ENCODE assay signal across 1 cellular context in the genomic region with DNA sequence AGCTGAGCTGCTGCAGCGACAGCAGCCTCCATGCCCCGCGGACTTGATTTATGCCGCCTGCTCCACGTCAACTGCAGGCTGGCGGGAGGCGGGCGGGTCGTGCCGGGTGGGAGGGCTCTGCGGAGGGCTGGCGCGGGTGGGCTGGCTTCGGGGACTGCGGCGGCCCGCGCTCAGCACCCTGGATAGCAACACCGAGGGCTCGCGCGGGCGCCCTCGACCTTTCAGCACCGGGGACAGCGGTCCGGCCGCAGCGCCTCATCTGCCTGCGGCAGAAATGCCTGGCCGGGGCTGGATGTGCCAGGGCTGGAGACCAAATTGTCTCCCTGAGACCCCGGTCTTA.
TF ChIP-seq lines count a peak whose summit lies in the region.

No MANE protein-coding gene starts in this region.

TF ChIP-seq in HepG2, 621 proteins besides CTCF, POLR2A, EP300 and RAD21 (continued from another document and continues in another):
- TF ChIP-seq, protein P1, sequence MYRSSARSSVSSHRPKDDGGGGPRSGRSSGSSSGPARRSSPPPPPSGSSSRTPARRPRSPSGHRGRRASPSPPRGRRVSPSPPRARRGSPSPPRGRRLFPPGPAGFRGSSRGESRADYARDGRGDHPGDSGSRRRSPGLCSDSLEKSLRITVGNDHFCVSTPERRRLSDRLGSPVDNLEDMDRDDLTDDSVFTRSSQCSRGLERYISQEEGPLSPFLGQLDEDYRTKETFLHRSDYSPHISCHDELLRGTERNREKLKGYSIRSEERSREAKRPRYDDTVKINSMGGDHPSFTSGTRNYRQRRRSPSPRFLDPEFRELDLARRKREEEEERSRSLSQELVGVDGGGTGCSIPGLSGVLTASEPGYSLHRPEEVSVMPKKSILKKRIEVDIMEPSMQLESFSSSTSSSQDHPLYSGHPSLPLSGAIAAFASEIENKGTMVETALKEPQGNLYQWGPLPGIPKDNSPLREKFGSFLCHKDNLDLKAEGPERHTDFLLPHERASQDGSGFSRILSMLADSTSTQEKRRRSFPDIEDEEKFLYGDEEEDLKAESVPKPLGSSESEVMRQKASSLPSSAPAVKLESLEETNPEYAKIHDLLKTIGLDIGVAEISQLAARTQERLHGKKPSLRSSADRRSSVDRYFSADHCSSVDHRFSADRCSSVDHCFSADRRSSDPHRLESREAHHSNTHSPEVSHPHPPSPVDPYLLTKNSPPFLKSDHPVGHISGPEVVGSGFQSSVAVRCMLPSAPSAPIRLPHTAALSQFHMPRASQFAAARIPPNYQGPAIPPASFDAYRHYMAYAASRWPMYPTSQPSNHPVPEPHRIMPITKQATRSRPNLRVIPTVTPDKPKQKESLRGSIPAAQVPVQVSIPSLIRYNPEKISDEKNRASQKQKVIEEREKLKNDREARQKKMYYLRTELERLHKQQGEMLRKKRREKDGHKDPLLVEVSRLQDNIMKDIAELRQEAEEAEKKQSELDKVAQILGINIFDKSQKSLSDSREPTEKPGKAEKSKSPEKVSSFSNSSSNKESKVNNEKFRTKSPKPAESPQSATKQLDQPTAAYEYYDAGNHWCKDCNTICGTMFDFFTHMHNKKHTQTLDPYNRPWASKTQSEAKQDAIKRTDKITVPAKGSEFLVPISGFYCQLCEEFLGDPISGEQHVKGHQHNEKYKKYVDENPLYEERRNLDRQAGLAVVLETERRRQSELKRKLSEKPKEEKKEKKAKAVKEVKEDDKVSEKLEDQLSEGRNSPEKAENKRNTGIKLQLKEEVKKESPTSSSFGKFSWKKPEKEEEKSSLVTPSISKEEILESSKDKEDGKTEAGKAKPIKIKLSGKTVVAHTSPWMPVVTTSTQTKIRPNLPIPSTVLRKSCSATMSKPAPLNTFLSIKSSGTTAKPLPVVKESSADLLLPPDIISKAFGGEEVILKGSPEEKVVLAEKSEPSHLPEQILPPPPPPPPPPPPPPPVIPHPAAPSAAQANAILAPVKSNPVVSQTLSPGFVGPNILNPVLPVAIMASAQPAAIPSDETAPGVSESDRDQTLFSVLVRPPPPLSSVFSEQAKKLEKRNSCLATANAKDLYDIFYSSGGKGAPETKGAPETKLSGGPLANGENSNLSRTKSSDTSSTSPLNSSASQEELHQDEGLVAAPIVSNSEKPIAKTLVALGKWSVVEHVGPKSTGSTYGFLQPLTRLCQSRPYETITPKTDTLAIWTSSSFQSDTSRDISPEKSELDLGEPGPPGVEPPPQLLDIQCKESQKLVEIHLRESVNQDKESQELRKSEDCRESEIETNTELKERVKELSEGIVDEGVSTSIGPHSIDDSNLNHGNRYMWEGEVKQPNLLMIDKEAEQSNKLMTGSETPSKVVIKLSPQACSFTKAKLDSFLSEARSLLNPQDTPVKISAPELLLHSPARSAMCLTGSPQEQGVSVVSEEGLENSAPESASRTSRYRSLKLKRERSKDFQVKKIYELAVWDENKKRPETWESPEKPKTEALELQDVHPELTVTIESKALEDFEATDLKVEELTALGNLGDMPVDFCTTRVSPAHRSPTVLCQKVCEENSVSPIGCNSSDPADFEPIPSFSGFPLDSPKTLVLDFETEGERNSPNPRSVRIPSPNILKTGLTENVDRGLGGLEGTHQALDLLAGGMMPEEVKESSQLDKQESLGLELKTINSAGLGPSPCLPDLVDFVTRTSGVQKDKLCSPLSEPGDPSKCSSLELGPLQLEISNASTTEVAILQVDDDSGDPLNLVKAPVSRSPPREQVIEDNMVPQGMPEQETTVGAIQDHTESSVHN (CRISPR knock-in tag; IDR thresholded peaks at IDR 0.05) = peak; percentile 98; the same call in 1 of the 2 replicates
- peak; percentile 99 for TF ChIP-seq KDM5B (CRISPR knock-in tag; IDR thresholded peaks at IDR 0.05; ENCODE audit: borderline replicate concordance)
- TF ChIP-seq IRX3 (CRISPR knock-in tag; IDR thresholded peaks at IDR 0.05; ENCODE audit: borderline replicate concordance, low read depth) = peak; percentile 99
- TF ChIP-seq RBFOX2 (IDR thresholded peaks at IDR 0.05; ENCODE audit: low read depth, low read length) = no peak
- TF ChIP-seq TEAD3 (CRISPR knock-in tag; optimal IDR thresholded peaks at IDR 0.05; ENCODE audit: borderline replicate concordance) = peak; percentile 84
- TF ChIP-seq ZNF12 (CRISPR knock-in tag; IDR thresholded peaks at IDR 0.05) = peak; percentile 96
- TF ChIP-seq POGZ (CRISPR knock-in tag; IDR thresholded peaks at IDR 0.05) = peak; percentile 73
- peak; percentile 99 for TF ChIP-seq ZNF468 (CRISPR knock-in tag; IDR thresholded peaks at IDR 0.05)
- no peak for TF ChIP-seq SCMH1 (CRISPR knock-in tag; IDR thresholded peaks at IDR 0.05; ENCODE audit: borderline replicate concordance)
- TF ChIP-seq ZNF678 (CRISPR knock-in tag; IDR thresholded peaks at IDR 0.05) = peak; percentile 98
- TF ChIP-seq GABPA (IDR thresholded peaks at IDR 0.05; ENCODE audit: low read depth, low read length) = no peak
- TF ChIP-seq GABPA (CRISPR knock-in tag; IDR thresholded peaks at IDR 0.05; ENCODE audit: low read depth) = peak; percentile 68
- TF ChIP-seq AKAP8 (CRISPR knock-in tag; IDR thresholded peaks at IDR 0.05) = peak; percentile 92
- TF ChIP-seq, protein P2, sequence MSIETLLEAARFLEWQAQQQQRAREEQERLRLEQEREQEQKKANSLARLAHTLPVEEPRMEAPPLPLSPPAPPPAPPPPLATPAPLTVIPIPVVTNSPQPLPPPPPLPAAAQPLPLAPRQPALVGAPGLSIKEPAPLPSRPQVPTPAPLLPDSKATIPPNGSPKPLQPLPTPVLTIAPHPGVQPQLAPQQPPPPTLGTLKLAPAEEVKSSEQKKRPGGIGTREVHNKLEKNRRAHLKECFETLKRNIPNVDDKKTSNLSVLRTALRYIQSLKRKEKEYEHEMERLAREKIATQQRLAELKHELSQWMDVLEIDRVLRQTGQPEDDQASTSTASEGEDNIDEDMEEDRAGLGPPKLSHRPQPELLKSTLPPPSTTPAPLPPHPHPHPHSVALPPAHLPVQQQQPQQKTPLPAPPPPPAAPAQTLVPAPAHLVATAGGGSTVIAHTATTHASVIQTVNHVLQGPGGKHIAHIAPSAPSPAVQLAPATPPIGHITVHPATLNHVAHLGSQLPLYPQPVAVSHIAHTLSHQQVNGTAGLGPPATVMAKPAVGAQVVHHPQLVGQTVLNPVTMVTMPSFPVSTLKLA (IDR thresholded peaks at IDR 0.05) = no peak
- TF ChIP-seq SIX4 (CRISPR knock-in tag; IDR thresholded peaks at IDR 0.05) = peak; percentile 92
- TF ChIP-seq ZNF790 (CRISPR knock-in tag; IDR thresholded peaks at IDR 0.05; ENCODE audit: borderline replicate concordance) = peak; percentile 99
- peak; percentile 99; the same call in 1 of the 2 replicates for TF ChIP-seq CAMTA2 (CRISPR knock-in tag; IDR thresholded peaks at IDR 0.05; ENCODE audit: borderline replicate concordance)
- TF ChIP-seq, protein P3, sequence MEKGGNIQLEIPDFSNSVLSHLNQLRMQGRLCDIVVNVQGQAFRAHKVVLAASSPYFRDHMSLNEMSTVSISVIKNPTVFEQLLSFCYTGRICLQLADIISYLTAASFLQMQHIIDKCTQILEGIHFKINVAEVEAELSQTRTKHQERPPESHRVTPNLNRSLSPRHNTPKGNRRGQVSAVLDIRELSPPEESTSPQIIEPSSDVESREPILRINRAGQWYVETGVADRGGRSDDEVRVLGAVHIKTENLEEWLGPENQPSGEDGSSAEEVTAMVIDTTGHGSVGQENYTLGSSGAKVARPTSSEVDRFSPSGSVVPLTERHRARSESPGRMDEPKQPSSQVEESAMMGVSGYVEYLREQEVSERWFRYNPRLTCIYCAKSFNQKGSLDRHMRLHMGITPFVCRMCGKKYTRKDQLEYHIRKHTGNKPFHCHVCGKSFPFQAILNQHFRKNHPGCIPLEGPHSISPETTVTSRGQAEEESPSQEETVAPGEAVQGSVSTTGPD (CRISPR knock-in tag; IDR thresholded peaks at IDR 0.05) = 0 out of 2 replicates have a peak, but pooled peaks have one; percentile 40
- TF ChIP-seq, protein P4, sequence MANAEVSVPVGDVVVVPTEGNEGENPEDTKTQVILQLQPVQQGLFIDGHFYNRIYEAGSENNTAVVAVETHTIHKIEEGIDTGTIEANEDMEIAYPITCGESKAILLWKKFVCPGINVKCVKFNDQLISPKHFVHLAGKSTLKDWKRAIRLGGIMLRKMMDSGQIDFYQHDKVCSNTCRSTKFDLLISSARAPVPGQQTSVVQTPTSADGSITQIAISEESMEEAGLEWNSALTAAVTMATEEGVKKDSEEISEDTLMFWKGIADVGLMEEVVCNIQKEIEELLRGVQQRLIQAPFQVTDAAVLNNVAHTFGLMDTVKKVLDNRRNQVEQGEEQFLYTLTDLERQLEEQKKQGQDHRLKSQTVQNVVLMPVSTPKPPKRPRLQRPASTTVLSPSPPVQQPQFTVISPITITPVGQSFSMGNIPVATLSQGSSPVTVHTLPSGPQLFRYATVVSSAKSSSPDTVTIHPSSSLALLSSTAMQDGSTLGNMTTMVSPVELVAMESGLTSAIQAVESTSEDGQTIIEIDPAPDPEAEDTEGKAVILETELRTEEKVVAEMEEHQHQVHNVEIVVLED (CRISPR knock-in tag; IDR thresholded peaks at IDR 0.05; ENCODE audit: borderline replicate concordance) = peak; percentile 38; the same call in 1 of the 2 replicates
- peak; percentile 91 for TF ChIP-seq GZF1 (CRISPR knock-in tag; IDR thresholded peaks at IDR 0.05)
- TF ChIP-seq, protein P5, sequence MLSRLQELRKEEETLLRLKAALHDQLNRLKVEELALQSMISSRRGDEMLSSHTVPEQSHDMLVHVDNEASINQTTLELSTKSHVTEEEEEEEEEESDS (CRISPR knock-in tag; IDR thresholded peaks at IDR 0.05; ENCODE audit: borderline replicate concordance) = peak; percentile 97
- peak; percentile 88 for TF ChIP-seq EHMT2 (IDR thresholded peaks at IDR 0.05; ENCODE audit: borderline replicate concordance, low read depth, low read length)
- TF ChIP-seq, protein P6, sequence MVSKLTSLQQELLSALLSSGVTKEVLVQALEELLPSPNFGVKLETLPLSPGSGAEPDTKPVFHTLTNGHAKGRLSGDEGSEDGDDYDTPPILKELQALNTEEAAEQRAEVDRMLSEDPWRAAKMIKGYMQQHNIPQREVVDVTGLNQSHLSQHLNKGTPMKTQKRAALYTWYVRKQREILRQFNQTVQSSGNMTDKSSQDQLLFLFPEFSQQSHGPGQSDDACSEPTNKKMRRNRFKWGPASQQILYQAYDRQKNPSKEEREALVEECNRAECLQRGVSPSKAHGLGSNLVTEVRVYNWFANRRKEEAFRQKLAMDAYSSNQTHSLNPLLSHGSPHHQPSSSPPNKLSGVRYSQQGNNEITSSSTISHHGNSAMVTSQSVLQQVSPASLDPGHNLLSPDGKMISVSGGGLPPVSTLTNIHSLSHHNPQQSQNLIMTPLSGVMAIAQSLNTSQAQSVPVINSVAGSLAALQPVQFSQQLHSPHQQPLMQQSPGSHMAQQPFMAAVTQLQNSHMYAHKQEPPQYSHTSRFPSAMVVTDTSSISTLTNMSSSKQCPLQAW (CRISPR knock-in tag; IDR thresholded peaks at IDR 0.05) = peak; percentile 57; the same call in 1 of the 2 replicates
- TF ChIP-seq, protein P7, sequence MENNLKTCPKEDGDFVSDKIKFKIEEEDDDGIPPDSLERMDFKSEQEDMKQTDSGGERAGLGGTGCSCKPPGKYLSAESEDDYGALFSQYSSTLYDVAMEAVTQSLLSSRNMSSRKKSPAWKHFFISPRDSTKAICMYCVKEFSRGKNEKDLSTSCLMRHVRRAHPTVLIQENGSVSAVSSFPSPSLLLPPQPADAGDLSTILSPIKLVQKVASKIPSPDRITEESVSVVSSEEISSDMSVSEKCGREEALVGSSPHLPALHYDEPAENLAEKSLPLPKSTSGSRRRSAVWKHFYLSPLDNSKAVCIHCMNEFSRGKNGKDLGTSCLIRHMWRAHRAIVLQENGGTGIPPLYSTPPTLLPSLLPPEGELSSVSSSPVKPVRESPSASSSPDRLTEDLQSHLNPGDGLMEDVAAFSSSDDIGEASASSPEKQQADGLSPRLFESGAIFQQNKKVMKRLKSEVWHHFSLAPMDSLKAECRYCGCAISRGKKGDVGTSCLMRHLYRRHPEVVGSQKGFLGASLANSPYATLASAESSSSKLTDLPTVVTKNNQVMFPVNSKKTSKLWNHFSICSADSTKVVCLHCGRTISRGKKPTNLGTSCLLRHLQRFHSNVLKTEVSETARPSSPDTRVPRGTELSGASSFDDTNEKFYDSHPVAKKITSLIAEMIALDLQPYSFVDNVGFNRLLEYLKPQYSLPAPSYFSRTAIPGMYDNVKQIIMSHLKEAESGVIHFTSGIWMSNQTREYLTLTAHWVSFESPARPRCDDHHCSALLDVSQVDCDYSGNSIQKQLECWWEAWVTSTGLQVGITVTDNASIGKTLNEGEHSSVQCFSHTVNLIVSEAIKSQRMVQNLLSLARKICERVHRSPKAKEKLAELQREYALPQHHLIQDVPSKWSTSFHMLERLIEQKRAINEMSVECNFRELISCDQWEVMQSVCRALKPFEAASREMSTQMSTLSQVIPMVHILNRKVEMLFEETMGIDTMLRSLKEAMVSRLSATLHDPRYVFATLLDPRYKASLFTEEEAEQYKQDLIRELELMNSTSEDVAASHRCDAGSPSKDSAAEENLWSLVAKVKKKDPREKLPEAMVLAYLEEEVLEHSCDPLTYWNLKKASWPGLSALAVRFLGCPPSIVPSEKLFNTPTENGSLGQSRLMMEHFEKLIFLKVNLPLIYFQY (CRISPR knock-in tag; IDR thresholded peaks at IDR 0.05; ENCODE audit: borderline replicate concordance) = peak; percentile 95
- TF ChIP-seq HNF4A (CRISPR knock-in tag; IDR thresholded peaks at IDR 0.05) = no peak
- no peak for TF ChIP-seq POLR2G (IDR thresholded peaks at IDR 0.05; ENCODE audit: low read depth, low read length)
- TF ChIP-seq, protein P8, sequence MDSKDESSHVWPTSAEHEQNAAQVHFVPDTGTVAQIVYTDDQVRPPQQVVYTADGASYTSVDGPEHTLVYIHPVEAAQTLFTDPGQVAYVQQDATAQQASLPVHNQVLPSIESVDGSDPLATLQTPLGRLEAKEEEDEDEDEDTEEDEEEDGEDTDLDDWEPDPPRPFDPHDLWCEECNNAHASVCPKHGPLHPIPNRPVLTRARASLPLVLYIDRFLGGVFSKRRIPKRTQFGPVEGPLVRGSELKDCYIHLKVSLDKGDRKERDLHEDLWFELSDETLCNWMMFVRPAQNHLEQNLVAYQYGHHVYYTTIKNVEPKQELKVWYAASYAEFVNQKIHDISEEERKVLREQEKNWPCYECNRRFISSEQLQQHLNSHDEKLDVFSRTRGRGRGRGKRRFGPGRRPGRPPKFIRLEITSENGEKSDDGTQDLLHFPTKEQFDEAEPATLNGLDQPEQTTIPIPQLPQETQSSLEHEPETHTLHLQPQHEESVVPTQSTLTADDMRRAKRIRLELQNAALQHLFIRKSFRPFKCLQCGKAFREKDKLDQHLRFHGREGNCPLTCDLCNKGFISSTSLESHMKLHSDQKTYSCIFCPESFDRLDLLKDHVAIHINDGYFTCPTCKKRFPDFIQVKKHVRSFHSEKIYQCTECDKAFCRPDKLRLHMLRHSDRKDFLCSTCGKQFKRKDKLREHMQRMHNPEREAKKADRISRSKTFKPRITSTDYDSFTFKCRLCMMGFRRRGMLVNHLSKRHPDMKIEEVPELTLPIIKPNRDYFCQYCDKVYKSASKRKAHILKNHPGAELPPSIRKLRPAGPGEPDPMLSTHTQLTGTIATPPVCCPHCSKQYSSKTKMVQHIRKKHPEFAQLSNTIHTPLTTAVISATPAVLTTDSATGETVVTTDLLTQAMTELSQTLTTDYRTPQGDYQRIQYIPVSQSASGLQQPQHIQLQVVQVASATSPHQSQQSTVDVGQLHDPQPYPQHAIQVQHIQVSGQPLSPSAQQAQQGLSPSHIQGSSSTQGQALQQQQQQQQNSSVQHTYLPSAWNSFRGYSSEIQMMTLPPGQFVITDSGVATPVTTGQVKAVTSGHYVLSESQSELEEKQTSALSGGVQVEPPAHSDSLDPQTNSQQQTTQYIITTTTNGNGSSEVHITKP (CRISPR knock-in tag; IDR thresholded peaks at IDR 0.05; ENCODE audit: low read depth) = peak; percentile 90
- peak; percentile 99 for TF ChIP-seq ZFP90 (CRISPR knock-in tag; IDR thresholded peaks at IDR 0.05; ENCODE audit: borderline replicate concordance)
- TF ChIP-seq ZFP1 (CRISPR knock-in tag; IDR thresholded peaks at IDR 0.05) = peak; percentile 96; the same call in 1 of the 2 replicates
